In genomic region chr16:89765292-89765810, GRCh38 we compare ENCODE assay signal across 9 cellular contexts. TPM values are rescaled to one million over a fixed set of nuclear protein-coding genes. Genes with fewer than 3 reads are reported as not detected.
DNase-seq lines count a peak whose midpoint lies in the region; ATAC-seq and TF ChIP-seq lines count a peak whose summit lies in the region.
"Had no signal": no experiment of that assay in that cellular context is flagged by ENCODE, and none has a peak within 500 bp of the region (broad histone marks: within the 10 kb centered on the region; RNA-seq: fewer than 3 reads in every experiment).

No MANE protein-coding gene starts in this region.

- H3K4me3 Mint-ChIP-seq in activated naive CD4-positive, alpha-beta T cell treated with anti-CD3 and anti-CD28 coated beads, Interleukin-2, amount 10 ng/mL, durations not matched to agents 7 days and 5 days, result no peak overlapping the region
- peak overlapping the region; percentile 83 to 93 for H3K4me3 Mint-ChIP-seq in effector memory CD8-positive, alpha-beta T cell

- CTCF ChIA-PET in activated naive CD4-positive, alpha-beta T cell treated with anti-CD3 and anti-CD28 coated beads, Interleukin-2, amount 10 ng/mL, durations not matched to agents 7 days and 5 days (lab: Charles Lee), result no interaction called here

- no peaks in the 10 kb centered on the region for H3K9me3 Mint-ChIP-seq in activated naive CD4-positive, alpha-beta T cell treated with anti-CD3 and anti-CD28 coated beads, Interleukin-2, amount 10 ng/mL, durations not matched to agents 7 days and 5 days
- H3K9me3 Mint-ChIP-seq in effector memory CD8-positive, alpha-beta T cell, result no peaks in the 10 kb centered on the region

- H3K27ac Mint-ChIP-seq in activated naive CD4-positive, alpha-beta T cell treated with anti-CD3 and anti-CD28 coated beads, Interleukin-2, amount 10 ng/mL, durations not matched to agents 7 days and 5 days, result peak overlapping the region; percentile 85
- peak overlapping the region; percentile 91 to 98 for H3K27ac Mint-ChIP-seq in effector memory CD8-positive, alpha-beta T cell

- H3K27me3 Mint-ChIP-seq in activated naive CD4-positive, alpha-beta T cell treated with anti-CD3 and anti-CD28 coated beads, Interleukin-2, amount 10 ng/mL, durations not matched to agents 7 days and 5 days, result no peaks in the 10 kb centered on the region
- no peaks in the 10 kb centered on the region for H3K27me3 Mint-ChIP-seq in effector memory CD8-positive, alpha-beta T cell

- no peak for TF ChIP-seq CTCF in upper lobe of left lung (IDR thresholded peaks at IDR 0.05)

- H3K4me1 Mint-ChIP-seq in activated naive CD4-positive, alpha-beta T cell treated with anti-CD3 and anti-CD28 coated beads, Interleukin-2, amount 10 ng/mL, durations not matched to agents 7 days and 5 days, result peaks cover 34% of the 10 kb centered on the region
- peaks cover 34 to 36% of the 10 kb centered on the region in 2 donors for H3K4me1 Mint-ChIP-seq in effector memory CD8-positive, alpha-beta T cell (ENCODE audit: low read depth in 2 of 2)

- peaks cover 11 to 18% (median 16%) of the 10 kb centered on the region in 4 donors for H3K4me1 ChIP-seq in upper lobe of left lung
- H3K4me1 ChIP-seq: vagina had no signal

- TF ChIP-seq EP300 in upper lobe of left lung (IDR thresholded peaks at IDR 0.05), result no peak

- H3K27ac ChIP-seq in upper lobe of left lung, result peak overlapping the region; percentile 79 to 89 (median 87)
- H3K27ac ChIP-seq: vagina had no signal

- no peaks in the 10 kb centered on the region for H3K9me3 ChIP-seq in upper lobe of left lung
- H3K9me3 ChIP-seq: vagina had no signal

- no peak for DNase-seq in activated naive CD4-positive, alpha-beta T cell treated with anti-CD3 and anti-CD28 coated beads, Interleukin-2, amount 10 ng/mL, durations not matched to agents 7 days and 5 days
- DNase-seq in activated naive CD4-positive, alpha-beta T cell treated with Interleukin-2 at 50 U/mL for 16 hours, result no peak
- no peak for DNase-seq in effector memory CD8-positive, alpha-beta T cell
- DNase-seq in upper lobe of left lung, result no peak
- DNase-seq in ureter (ENCODE audit: low spot score), result no peak
- DNase-seq in activated naive CD4-positive, alpha-beta T cell treated with anti-CD3 and anti-CD28 coated beads, Interleukin-2, amount 50 U/mL, for 16 hours, result no peak

- 30 to 56% methylated on average over 2 to 10 of the region's 10 CpGs for WGBS in upper lobe of left lung, 2 donors

- H3K36me3 ChIP-seq in upper lobe of left lung, result peaks cover 0 to 6% (median 2%) of the 10 kb centered on the region in 4 donors
- H3K36me3 ChIP-seq: vagina had no signal

- no peaks in the 10 kb centered on the region for H3K27me3 ChIP-seq in upper lobe of left lung
- H3K27me3 ChIP-seq: vagina had no signal

- peaks cover 50% of the 10 kb centered on the region for H3K36me3 Mint-ChIP-seq in activated naive CD4-positive, alpha-beta T cell treated with anti-CD3 and anti-CD28 coated beads, Interleukin-2, amount 10 ng/mL, durations not matched to agents 7 days and 5 days
- H3K36me3 Mint-ChIP-seq in effector memory CD8-positive, alpha-beta T cell (ENCODE audit: insufficient read depth), result peaks cover 23% of the 10 kb centered on the region

- peak overlapping the region in 3 of 4 donors; percentile 36 to 51 (median 47) for H3K4me3 ChIP-seq in upper lobe of left lung
- H3K4me3 ChIP-seq: vagina had no signal

- TF ChIP-seq POLR2A in upper lobe of left lung (IDR thresholded peaks at IDR 0.05), result no peak

- ATAC-seq in HG03571 (IDR thresholded peaks at IDR 0.05; ENCODE audit: unreplicated experiment) (peak; percentile 7), upper lobe of left lung (ENCODE audit: low FRiP score in 2 of 2) (peak in 1 of 2 donors; percentile 19), HG03025 (IDR thresholded peaks at IDR 0.05; ENCODE audit: low FRiP score, unreplicated experiment) (no peak)
- ATAC-seq in effector memory CD8-positive, alpha-beta T cell (replicated peaks), result no peak

RNA-seq across cellular contexts. Expression of gene ZNF276, which starts 44.0 kb away (rescaled TPM):
- total RNA-seq in upper lobe of left lung (100 to 1,000 TPM in 1 of 6 donors, 10 to 100 TPM in 5; 28.6 to 172 (median 39.0) TPM), ureter (44.1 TPM)

RNA-seq across cellular contexts. Expression of gene VPS9D1, which starts 44.7 kb away (rescaled TPM):
- total RNA-seq in upper lobe of left lung, result 10 to 100 TPM in 5 of 6 donors, 1 to 10 TPM in 1; 7.4 to 45.1 (median 20.2) TPM
- 17.7 TPM for total RNA-seq in ureter

RNA-seq across cellular contexts. Expression of gene FANCA, which starts 51.1 kb away (rescaled TPM):
- total RNA-seq in upper lobe of left lung (10 to 100 TPM in 4 of 6 donors, 1 to 10 TPM in 2; 5.5 to 25.1 (median 12.1) TPM), ureter (8.1 TPM)
